In genomic region chr1:23776198-23776597, GRCh38 we compare ENCODE assay signal across 30 cellular contexts. TPM values are rescaled to one million over a fixed set of nuclear protein-coding genes. Genes with fewer than 3 reads are reported as not detected.
DNase-seq lines count a peak whose midpoint lies in the region; TF ChIP-seq lines count a peak whose summit lies in the region.
"Had no signal": no experiment of that assay in that cellular context is flagged by ENCODE, and none has a peak within 500 bp of the region (broad histone marks: within the 10 kb centered on the region; RNA-seq: fewer than 3 reads in every experiment).

No MANE protein-coding gene starts in this region.

- no peak overlapping the region for H4K91ac ChIP-seq in mesenchymal stem cell (ENCODE audit: low read length)

- no peak overlapping the region for H3K4me3 ChIP-seq in BLaER1 treated with 17β-estradiol and CSF1 and Interleukin-3, amounts not matched to agents 10 nM and 100 nM
- H3K4me3 ChIP-seq in CD8-positive, alpha-beta memory T cell (ENCODE audit: low read length) = no peak overlapping the region
- H3K4me3 ChIP-seq in mesenchymal stem cell (ENCODE audit: insufficient read depth in 1 of 2, low read depth in 1 of 2, low read length in 2 of 2) = no peak overlapping the region
- H3K4me3 ChIP-seq in dorsolateral prefrontal cortex = no peak overlapping the region
- H3K4me3 ChIP-seq: ascending aorta, colonic mucosa, HAP-1, prostate gland had no signal

- CTCF ChIA-PET in CD8-positive, alpha-beta memory T cell (lab: Charles Lee) = interaction anchor here (1.1 to 2.2 kb wide), 3 partner anchors 15 to 141 kb away, joined by 3 to 6 read pairs (median 5); no protein-coding TSS in a partner anchor
- CTCF ChIA-PET in activated CD4-positive, alpha-beta memory T cell treated with anti-CD3 and anti-CD28 coated beads, Interleukin-2, amount 10 ng/mL, durations not matched to agents 7 days and 5 days (lab: Charles Lee) = interaction anchor here (0.9 to 1.4 kb wide), 3 partner anchors 22 to 34 kb away, joined by 3 to 7 read pairs (median 4); no protein-coding TSS in a partner anchor

- H3K4me3 Mint-ChIP-seq in CD8-positive, alpha-beta memory T cell = peak overlapping the region; percentile 7 to 47 (median 24)
- H3K4me3 Mint-ChIP-seq in activated T-helper 1 cell treated with anti-CD3 and anti-CD28 coated beads, Interleukin-12 subunit alpha, Interleukin-12 subunit beta, Interleukin-2, Interleukin-4 antibody, amounts not matched to agents 30 ng/mL and 10 ng/mL and 1 ng/mL, durations not matched to agents 14 hours and 24 hours and 36 hours = peak overlapping the region; percentile 95
- no peak overlapping the region for H3K4me3 Mint-ChIP-seq in activated CD4-positive, alpha-beta memory T cell treated with anti-CD3 and anti-CD28 coated beads, Interleukin-2, amount 10 ng/mL, durations not matched to agents 7 days and 5 days
- H3K4me3 Mint-ChIP-seq: activated CD8-positive, alpha-beta memory T cell treated with anti-CD3 and anti-CD28 coated beads, Interleukin-2, amount 10 ng/mL, durations not matched to agents 7 days and 5 days had no signal

- H2AFZ ChIP-seq in mesenchymal stem cell (ENCODE audit: low read depth, low read length) = no peak overlapping the region

- H3K18ac ChIP-seq in mesenchymal stem cell (ENCODE audit: low read depth in 1 of 2, low read length in 2 of 2) = no peak overlapping the region

- H3K27ac ChIP-seq in BLaER1 treated with 17β-estradiol and CSF1 and Interleukin-3, amounts not matched to agents 10 nM and 100 nM = no peak overlapping the region
- H3K27ac ChIP-seq in CD8-positive, alpha-beta memory T cell (ENCODE audit: low read depth, low read length) = no peak overlapping the region
- H3K27ac ChIP-seq in mesenchymal stem cell (ENCODE audit: low read length, poor library complexity, severe bottlenecking) (no peak overlapping the region), dorsolateral prefrontal cortex (no peak overlapping the region)
- H3K27ac ChIP-seq: ascending aorta, colonic mucosa, epithelial cell of prostate, HL-60, prostate gland had no signal

- H3K79me1 ChIP-seq in mesenchymal stem cell (replicated peaks; ENCODE audit: low read length, poor library complexity, severe bottlenecking) = peaks cover 19% of the 10 kb centered on the region

- DNase-seq in CD8-positive, alpha-beta memory T cell = no peak
- no peak for DNase-seq in activated T-helper 1 cell treated with anti-CD3 and anti-CD28 coated beads, Interleukin-12 subunit alpha, Interleukin-12 subunit beta, Interleukin-2, Interleukin-4 antibody, amounts not matched to agents 30 ng/mL and 10 ng/mL and 1 ng/mL, durations not matched to agents 14 hours and 24 hours and 36 hours (ENCODE audit: low spot score)
- DNase-seq in mesenchymal stem cell = no peak
- DNase-seq in activated CD4-positive, alpha-beta memory T cell treated with anti-CD3 and anti-CD28 coated beads, Interleukin-2, amount 10 ng/mL, durations not matched to agents 7 days and 5 days = no peak
- DNase-seq in dorsolateral prefrontal cortex = no peak
- no peak for DNase-seq in NCI-H2171 (lab: John Stamatoyannopoulos, UW)
- DNase-seq: activated CD4-positive, alpha-beta T cell treated with anti-CD3 and anti-CD28 coated beads, Interleukin-2, amount 10 ng/mL, durations not matched to agents 24 days and 14 days; activated CD8-positive, alpha-beta memory T cell treated with anti-CD3 and anti-CD28 coated beads, Interleukin-2, amount 10 ng/mL, durations not matched to agents 7 days and 5 days; activated naive CD4-positive, alpha-beta T cell treated with anti-CD3 and anti-CD28 coated beads, Interleukin-2, amount 50 U/mL, for 16 hours; activated T-cell treated with anti-CD3 and anti-CD28 coated beads, Interleukin-2, amount 50 U/mL, for 72 hours; colonic mucosa; effector CD8-positive, alpha-beta T cell; immature natural killer cell; left cardiac atrium; NCI-H1436; NCI-H2081 treated with DMSO at 0.1 percent for 48 hours; NCI-H226; NCI-H526 treated with DMSO at 0.1 percent for 48 hours; nucleus accumbens; Right ventricle myocardium superior; stimulated activated CD4-positive, alpha-beta T cell treated with anti-CD3 and anti-CD28 coated beads, Interleukin-4, amount 100 ng/mL, for 1 hour; substantia nigra; T-helper 9 cell; trophoblast cell had no signal

- H3K36me3 Mint-ChIP-seq in CD8-positive, alpha-beta memory T cell = peaks cover 0 to 18% (median 1%) of the 10 kb centered on the region in 3 donors
- H3K36me3 Mint-ChIP-seq in activated T-helper 1 cell treated with anti-CD3 and anti-CD28 coated beads, Interleukin-12 subunit alpha, Interleukin-12 subunit beta, Interleukin-2, Interleukin-4 antibody, amounts not matched to agents 30 ng/mL and 10 ng/mL and 1 ng/mL, durations not matched to agents 14 hours and 24 hours and 36 hours (ENCODE audit: low read depth) = peaks cover 12% of the 10 kb centered on the region
- peaks cover 5% of the 10 kb centered on the region for H3K36me3 Mint-ChIP-seq in activated CD4-positive, alpha-beta memory T cell treated with anti-CD3 and anti-CD28 coated beads, Interleukin-2, amount 10 ng/mL, durations not matched to agents 7 days and 5 days (ENCODE audit: low read depth)

- H3K23ac ChIP-seq in mesenchymal stem cell (ENCODE audit: low read length in 2 of 2) = no peak overlapping the region

- peaks cover 9 to 25% (median 18%) of the 10 kb centered on the region in 11 experiments; a peak in 20 of 22 replicates for H3K36me3 ChIP-seq in BLaER1 treated with 17β-estradiol and CSF1 and Interleukin-3, amounts not matched to agents 10 nM and 100 nM
- H3K36me3 ChIP-seq in CD8-positive, alpha-beta memory T cell (ENCODE audit: insufficient read depth, low read length) = no peaks in the 10 kb centered on the region
- H3K36me3 ChIP-seq in mesenchymal stem cell (ENCODE audit: control insufficient read depth in 1 of 2, insufficient read depth in 2 of 2, low read depth in 1 of 2, low read length in 2 of 2) = peaks cover 0 to 10% of the 10 kb centered on the region in 2 experiments
- H3K36me3 ChIP-seq: ascending aorta, colonic mucosa, prostate gland had no signal

- H3K4me1 ChIP-seq in BLaER1 treated with 17β-estradiol and CSF1 and Interleukin-3, amounts not matched to agents 10 nM and 100 nM = peaks cover 31 to 53% (median 42%) of the 10 kb centered on the region in 10 experiments
- peaks cover 31% of the 10 kb centered on the region for H3K4me1 ChIP-seq in CD8-positive, alpha-beta memory T cell (ENCODE audit: insufficient read depth, low read length)
- H3K4me1 ChIP-seq in mesenchymal stem cell (ENCODE audit: control insufficient read depth, insufficient read depth, low read depth, low read length) = peaks cover 9% of the 10 kb centered on the region

- no peak overlapping the region for H2BK120ac ChIP-seq in mesenchymal stem cell (ENCODE audit: low read depth, low read length)

- H2BK12ac ChIP-seq in mesenchymal stem cell (ENCODE audit: low read length in 2 of 2) = no peak overlapping the region

- H3K9me3 ChIP-seq in BLaER1 treated with 17β-estradiol and CSF1 and Interleukin-3, amounts not matched to agents 10 nM and 100 nM (replicated peaks in 1 of 11) = no peaks in the 10 kb centered on the region
- no peaks in the 10 kb centered on the region for H3K9me3 ChIP-seq in CD8-positive, alpha-beta memory T cell (ENCODE audit: low read length)
- no peaks in the 10 kb centered on the region for H3K9me3 ChIP-seq in mesenchymal stem cell (ENCODE audit: control insufficient read depth, low read length)
- H3K9me3 ChIP-seq: ascending aorta, colonic mucosa, HAP-1, prostate gland had no signal

- peak overlapping the region in 8 of 11 experiments; percentile 11 to 97 (median 42); a peak in 9 of 22 replicates for H3K9ac ChIP-seq in BLaER1 treated with 17β-estradiol and CSF1 and Interleukin-3, amounts not matched to agents 10 nM and 100 nM
- H3K9ac ChIP-seq in mesenchymal stem cell (ENCODE audit: low read length) = peak overlapping the region; percentile 97

- WGBS in mesenchymal stem cell = 99% methylated on average over 2 of the region's 2 CpGs

- H3K27me3 Mint-ChIP-seq in CD8-positive, alpha-beta memory T cell = no peaks in the 10 kb centered on the region
- H3K27me3 Mint-ChIP-seq in activated T-helper 1 cell treated with anti-CD3 and anti-CD28 coated beads, Interleukin-12 subunit alpha, Interleukin-12 subunit beta, Interleukin-2, Interleukin-4 antibody, amounts not matched to agents 30 ng/mL and 10 ng/mL and 1 ng/mL, durations not matched to agents 14 hours and 24 hours and 36 hours (ENCODE audit: insufficient read depth) = no peaks in the 10 kb centered on the region
- H3K27me3 Mint-ChIP-seq in activated CD4-positive, alpha-beta memory T cell treated with anti-CD3 and anti-CD28 coated beads, Interleukin-2, amount 10 ng/mL, durations not matched to agents 7 days and 5 days = no peaks in the 10 kb centered on the region
- H3K27me3 Mint-ChIP-seq: activated CD4-positive, alpha-beta T cell treated with anti-CD3 and anti-CD28 coated beads, Interleukin-2, amount 10 ng/mL, durations not matched to agents 24 days and 14 days; activated CD8-positive, alpha-beta memory T cell treated with anti-CD3 and anti-CD28 coated beads, Interleukin-2, amount 10 ng/mL, durations not matched to agents 7 days and 5 days had no signal

- H2BK15ac ChIP-seq in mesenchymal stem cell (ENCODE audit: low read depth, poor library complexity, severe bottlenecking) = no peak overlapping the region

- H2BK5ac ChIP-seq in mesenchymal stem cell (ENCODE audit: low read depth, low read length, poor library complexity, severe bottlenecking) = no peak overlapping the region

- no peak overlapping the region for H2AK5ac ChIP-seq in mesenchymal stem cell (ENCODE audit: low read length, severe bottlenecking)

- H3K27ac Mint-ChIP-seq in CD8-positive, alpha-beta memory T cell = peak overlapping the region in 2 of 8 donors; percentile 88 to 95
- H3K27ac Mint-ChIP-seq in activated T-helper 1 cell treated with anti-CD3 and anti-CD28 coated beads, Interleukin-12 subunit alpha, Interleukin-12 subunit beta, Interleukin-2, Interleukin-4 antibody, amounts not matched to agents 30 ng/mL and 10 ng/mL and 1 ng/mL, durations not matched to agents 14 hours and 24 hours and 36 hours = no peak overlapping the region
- no peak overlapping the region for H3K27ac Mint-ChIP-seq in activated CD4-positive, alpha-beta memory T cell treated with anti-CD3 and anti-CD28 coated beads, Interleukin-2, amount 10 ng/mL, durations not matched to agents 7 days and 5 days
- H3K27ac Mint-ChIP-seq: activated CD4-positive, alpha-beta T cell treated with anti-CD3 and anti-CD28 coated beads, Interleukin-2, amount 10 ng/mL, durations not matched to agents 24 days and 14 days; activated CD8-positive, alpha-beta memory T cell treated with anti-CD3 and anti-CD28 coated beads, Interleukin-2, amount 10 ng/mL, durations not matched to agents 7 days and 5 days; activated T-cell treated with anti-CD3 and anti-CD28 coated beads, Interleukin-2, amount 50 U/mL, for 72 hours had no signal

- TF ChIP-seq CTCF in dorsolateral prefrontal cortex (IDR thresholded peaks at IDR 0.05 in 54 of 56, conservative IDR thresholded peaks at IDR 0.05 in 2 of 56; ENCODE audit: low read depth in 1 of 56, partially characterized antibody in 56 of 56) = no peak

- no peak overlapping the region for H3K14ac ChIP-seq in mesenchymal stem cell (ENCODE audit: low read length in 2 of 2)

- no peaks in the 10 kb centered on the region for H3K9me3 Mint-ChIP-seq in CD8-positive, alpha-beta memory T cell
- H3K9me3 Mint-ChIP-seq in activated T-helper 1 cell treated with anti-CD3 and anti-CD28 coated beads, Interleukin-12 subunit alpha, Interleukin-12 subunit beta, Interleukin-2, Interleukin-4 antibody, amounts not matched to agents 30 ng/mL and 10 ng/mL and 1 ng/mL, durations not matched to agents 14 hours and 24 hours and 36 hours = no peaks in the 10 kb centered on the region
- H3K9me3 Mint-ChIP-seq in activated CD4-positive, alpha-beta memory T cell treated with anti-CD3 and anti-CD28 coated beads, Interleukin-2, amount 10 ng/mL, durations not matched to agents 7 days and 5 days = no peaks in the 10 kb centered on the region
- H3K9me3 Mint-ChIP-seq: activated CD4-positive, alpha-beta T cell treated with anti-CD3 and anti-CD28 coated beads, Interleukin-2, amount 10 ng/mL, durations not matched to agents 24 days and 14 days; activated T-cell treated with anti-CD3 and anti-CD28 coated beads, Interleukin-2, amount 50 U/mL, for 72 hours; immature natural killer cell had no signal

- H3K4me2 ChIP-seq in BLaER1 treated with 17β-estradiol and CSF1 and Interleukin-3, amounts not matched to agents 10 nM and 100 nM = 0 out of 22 replicates have a peak overlapping the region, but pooled peaks of 3 of the 11 experiments have one; percentile 87 to 97 (median 96)
- H3K4me2 ChIP-seq in mesenchymal stem cell (ENCODE audit: low read length, poor library complexity, severe bottlenecking) = no peak overlapping the region

- no peak overlapping the region for H4K8ac ChIP-seq in mesenchymal stem cell (ENCODE audit: low read length)

- intact Hi-C loops in activated T-helper 1 cell treated with anti-CD3 and anti-CD28 coated beads, Interleukin-12 subunit alpha, Interleukin-12 subunit beta, Interleukin-2, Interleukin-4 antibody, amounts not matched to agents 30 ng/mL and 10 ng/mL and 1 ng/mL, durations not matched to agents 14 hours and 24 hours and 36 hours (cut with micrococcal nuclease) = loop anchor here (5.0 to 10.0 kb wide), 2 partner anchors 34 to 431 kb away; partner anchors contain the start of genes ELOA and HNRNPR
- intact Hi-C loops in dorsolateral prefrontal cortex (cut with DNase I) = loop anchor here in 1 of 2 donors (5.0 kb wide), 1 partner anchor 34 kb away; the partner anchor contains the start of gene ELOA

- peaks cover 0 to 26% (median 14%) of the 10 kb centered on the region in 11 experiments; a peak in 19 of 22 replicates for H4K20me1 ChIP-seq in BLaER1 treated with 17β-estradiol and CSF1 and Interleukin-3, amounts not matched to agents 10 nM and 100 nM

- H3K27me3 ChIP-seq in BLaER1 treated with 17β-estradiol and CSF1 and Interleukin-3, amounts not matched to agents 10 nM and 100 nM = no peaks in the 10 kb centered on the region
- H3K27me3 ChIP-seq in CD8-positive, alpha-beta memory T cell (ENCODE audit: insufficient read depth, low read length, poor library complexity, severe bottlenecking) = no peaks in the 10 kb centered on the region
- H3K27me3 ChIP-seq in mesenchymal stem cell (ENCODE audit: control insufficient read depth in 1 of 2, insufficient read depth in 1 of 2, low read length in 2 of 2) (no peaks in the 10 kb centered on the region), dorsolateral prefrontal cortex (no peaks in the 10 kb centered on the region)
- H3K27me3 ChIP-seq: ascending aorta, colonic mucosa had no signal

- H3K4me1 Mint-ChIP-seq in CD8-positive, alpha-beta memory T cell = peaks cover 29 to 51% (median 51%) of the 10 kb centered on the region in 3 donors
- H3K4me1 Mint-ChIP-seq in activated T-helper 1 cell treated with anti-CD3 and anti-CD28 coated beads, Interleukin-12 subunit alpha, Interleukin-12 subunit beta, Interleukin-2, Interleukin-4 antibody, amounts not matched to agents 30 ng/mL and 10 ng/mL and 1 ng/mL, durations not matched to agents 14 hours and 24 hours and 36 hours (ENCODE audit: low read depth) = peaks cover 45% of the 10 kb centered on the region
- peaks cover 59% of the 10 kb centered on the region for H3K4me1 Mint-ChIP-seq in activated CD4-positive, alpha-beta memory T cell treated with anti-CD3 and anti-CD28 coated beads, Interleukin-2, amount 10 ng/mL, durations not matched to agents 7 days and 5 days

- H3K4ac ChIP-seq in mesenchymal stem cell (ENCODE audit: low read depth in 1 of 2, low read length in 2 of 2) = no peak overlapping the region

- POLR2A ChIA-PET in CD8-positive, alpha-beta memory T cell (lab: Charles Lee) = interaction anchor here (1.5 kb wide), 1 partner anchor 49 kb away, joined by 12 read pairs; the partner anchor contains the start of gene HMGCL
- POLR2A ChIA-PET in activated CD4-positive, alpha-beta memory T cell treated with anti-CD3 and anti-CD28 coated beads, Interleukin-2, amount 10 ng/mL, durations not matched to agents 7 days and 5 days (lab: Charles Lee) = interaction anchor here (1.4 to 6.1 kb wide), 4 partner anchors 9 to 183 kb away, joined by 3 to 115 read pairs (median 4); partner anchors contain the start of gene LYPLA2

RNA-seq across cellular contexts. Expression of gene PITHD1, which starts 2.0 kb away (rescaled TPM):
- total RNA-seq in CD8-positive, alpha-beta memory T cell = 100 to 1,000 TPM; 105 TPM
- 68.5 TPM for polyA plus RNA-seq in CD8-positive, alpha-beta memory T cell
- 83.2 and 83.4 TPM in 2 replicates for total RNA-seq in activated T-helper 1 cell treated with anti-CD3 and anti-CD28 coated beads, Interleukin-12 subunit alpha, Interleukin-12 subunit beta, Interleukin-2, Interleukin-4 antibody, amounts not matched to agents 30 ng/mL and 10 ng/mL and 1 ng/mL, durations not matched to agents 14 hours and 24 hours and 36 hours
- polyA plus RNA-seq in mesenchymal stem cell (2013, experiment 1 of 2) = 16.0 TPM
- 16.3 TPM for polyA plus RNA-seq in mesenchymal stem cell (2013, experiment 2 of 2)
- total RNA-seq in activated CD4-positive, alpha-beta memory T cell treated with anti-CD3 and anti-CD28 coated beads, Interleukin-2, amount 10 ng/mL, durations not matched to agents 7 days and 5 days = 10 to 100 TPM; 50.0 to 51.6 TPM
- 100 to 1,000 TPM in 113 of 120 experiments, 10 to 100 TPM in 7; 72.3 to 213 (median 157) TPM for total RNA-seq in dorsolateral prefrontal cortex

RNA-seq across cellular contexts. Expression of gene LYPLA2, which starts 14.7 kb away (rescaled TPM):
- 100 to 1,000 TPM in 1 of 2 experiments, 10 to 100 TPM in 1; 99.9 to 100 TPM for total RNA-seq in CD8-positive, alpha-beta memory T cell
- 109 TPM for polyA plus RNA-seq in CD8-positive, alpha-beta memory T cell
- total RNA-seq in activated T-helper 1 cell treated with anti-CD3 and anti-CD28 coated beads, Interleukin-12 subunit alpha, Interleukin-12 subunit beta, Interleukin-2, Interleukin-4 antibody, amounts not matched to agents 30 ng/mL and 10 ng/mL and 1 ng/mL, durations not matched to agents 14 hours and 24 hours and 36 hours = 91.4 and 96.1 TPM in 2 replicates
- polyA plus RNA-seq in mesenchymal stem cell (2013, experiment 1 of 2) = 62.5 TPM
- polyA plus RNA-seq in mesenchymal stem cell (2013, experiment 2 of 2) = 61.5 TPM
- total RNA-seq in activated CD4-positive, alpha-beta memory T cell treated with anti-CD3 and anti-CD28 coated beads, Interleukin-2, amount 10 ng/mL, durations not matched to agents 7 days and 5 days = 10 to 100 TPM; 76.1 to 80.8 TPM
- total RNA-seq in dorsolateral prefrontal cortex = 10 to 100 TPM; 18.6 to 38.2 (median 26.9) TPM

RNA-seq across cellular contexts. Expression of gene GALE, which starts 24.4 kb away (rescaled TPM):
- total RNA-seq in CD8-positive, alpha-beta memory T cell = 10 to 100 TPM; 50.5 to 55.3 TPM
- polyA plus RNA-seq in CD8-positive, alpha-beta memory T cell = 17.2 TPM
- 62.4 and 63.4 TPM in 2 replicates for total RNA-seq in activated T-helper 1 cell treated with anti-CD3 and anti-CD28 coated beads, Interleukin-12 subunit alpha, Interleukin-12 subunit beta, Interleukin-2, Interleukin-4 antibody, amounts not matched to agents 30 ng/mL and 10 ng/mL and 1 ng/mL, durations not matched to agents 14 hours and 24 hours and 36 hours
- 44.9 TPM for polyA plus RNA-seq in mesenchymal stem cell (2013, experiment 1 of 2)
- polyA plus RNA-seq in mesenchymal stem cell (2013, experiment 2 of 2) = 45.0 TPM
- total RNA-seq in activated CD4-positive, alpha-beta memory T cell treated with anti-CD3 and anti-CD28 coated beads, Interleukin-2, amount 10 ng/mL, durations not matched to agents 7 days and 5 days = 10 to 100 TPM; 33.5 to 37.6 TPM
- total RNA-seq in dorsolateral prefrontal cortex = 10 to 100 TPM; 13.2 to 40.0 (median 24.0) TPM

RNA-seq across cellular contexts. Expression of gene ELOA, which starts 32.9 kb away (rescaled TPM):
- total RNA-seq in CD8-positive, alpha-beta memory T cell = 10 to 100 TPM; 64.1 to 69.0 TPM
- 32.3 TPM for polyA plus RNA-seq in CD8-positive, alpha-beta memory T cell
- 54.5 and 55.2 TPM in 2 replicates for total RNA-seq in activated T-helper 1 cell treated with anti-CD3 and anti-CD28 coated beads, Interleukin-12 subunit alpha, Interleukin-12 subunit beta, Interleukin-2, Interleukin-4 antibody, amounts not matched to agents 30 ng/mL and 10 ng/mL and 1 ng/mL, durations not matched to agents 14 hours and 24 hours and 36 hours
- polyA plus RNA-seq in mesenchymal stem cell (2013, experiment 1 of 2) = 29.3 TPM
- 28.1 TPM for polyA plus RNA-seq in mesenchymal stem cell (2013, experiment 2 of 2)
- total RNA-seq in activated CD4-positive, alpha-beta memory T cell treated with anti-CD3 and anti-CD28 coated beads, Interleukin-2, amount 10 ng/mL, durations not matched to agents 7 days and 5 days = 10 to 100 TPM; 34.1 to 35.2 TPM
- 10 to 100 TPM; 22.2 to 40.6 (median 28.2) TPM for total RNA-seq in dorsolateral prefrontal cortex

RNA-seq across cellular contexts. Expression of gene HMGCL, which starts 49.0 kb away (rescaled TPM):
- 10 to 100 TPM; 24.7 to 25.3 TPM for total RNA-seq in CD8-positive, alpha-beta memory T cell
- 28.0 TPM for polyA plus RNA-seq in CD8-positive, alpha-beta memory T cell
- 18.5 and 19.9 TPM in 2 replicates for total RNA-seq in activated T-helper 1 cell treated with anti-CD3 and anti-CD28 coated beads, Interleukin-12 subunit alpha, Interleukin-12 subunit beta, Interleukin-2, Interleukin-4 antibody, amounts not matched to agents 30 ng/mL and 10 ng/mL and 1 ng/mL, durations not matched to agents 14 hours and 24 hours and 36 hours
- 24.4 TPM for polyA plus RNA-seq in mesenchymal stem cell (2013, experiment 1 of 2)
- polyA plus RNA-seq in mesenchymal stem cell (2013, experiment 2 of 2) = 23.7 TPM
- total RNA-seq in activated CD4-positive, alpha-beta memory T cell treated with anti-CD3 and anti-CD28 coated beads, Interleukin-2, amount 10 ng/mL, durations not matched to agents 7 days and 5 days = 10 to 100 TPM; 33.5 to 35.7 TPM
- 10 to 100 TPM; 13.4 to 38.9 (median 24.4) TPM for total RNA-seq in dorsolateral prefrontal cortex
